In the genomic region with DNA sequence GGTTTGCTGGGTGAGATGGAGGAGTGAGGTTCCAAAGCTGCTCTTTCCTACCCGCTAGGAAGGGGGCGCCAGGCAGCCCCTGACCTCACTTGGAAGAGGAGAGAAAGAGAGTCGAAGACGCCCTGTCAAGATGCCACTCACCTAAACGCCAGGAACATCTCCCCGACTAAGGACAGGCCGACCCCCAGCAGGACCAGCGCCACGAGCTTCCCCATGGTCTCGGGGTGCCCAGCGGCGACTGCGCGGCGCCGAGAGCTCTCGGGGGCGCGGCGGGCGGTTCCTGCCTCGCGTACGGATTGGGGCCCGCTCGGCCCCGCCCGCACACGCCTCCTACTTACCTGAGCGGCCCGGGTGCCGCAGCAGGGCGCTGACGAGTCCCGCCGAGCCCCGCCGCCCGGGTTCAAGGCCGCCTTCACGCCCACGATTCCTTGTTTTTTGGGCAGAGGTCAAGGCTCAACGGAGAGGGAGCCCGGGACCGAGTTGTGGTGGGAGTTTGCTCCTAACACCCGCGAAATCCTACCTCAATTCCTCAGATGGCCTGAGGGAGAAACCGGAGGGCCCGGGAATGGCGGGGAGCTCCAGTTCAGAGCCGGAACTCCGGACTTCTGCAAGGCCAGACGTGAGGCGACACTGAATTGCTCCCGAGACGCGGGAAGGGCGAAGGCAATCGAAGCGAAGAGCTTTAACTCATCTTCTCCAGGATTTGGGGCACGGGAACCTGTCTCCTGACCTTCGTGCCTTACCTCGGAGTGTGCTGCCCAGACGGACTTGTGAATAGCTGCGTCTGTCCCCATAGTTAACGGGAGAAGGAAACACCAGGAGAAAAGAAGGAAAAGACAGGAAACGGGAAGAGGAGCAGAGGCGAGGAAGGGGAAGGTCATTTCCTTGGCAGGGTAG, we compare ENCODE assay signal across 1 cellular context.
TF ChIP-seq lines count a peak whose summit lies in the region.

A gene (minus strand): TSS at position 240 of the 897 bp plus-strand sequence. CDS start 25 bp downstream, at position 215.

TF ChIP-seq in HepG2, 621 proteins besides CTCF, POLR2A, EP300 and RAD21 (continued from another document and continues in another):
- TF ChIP-seq ZNF121 (CRISPR knock-in tag; IDR thresholded peaks at IDR 0.05) (no peak), KLF13 (CRISPR knock-in tag; IDR thresholded peaks at IDR 0.05) (no peak), ZNF253 (CRISPR knock-in tag; IDR thresholded peaks at IDR 0.05; ENCODE audit: borderline replicate concordance) (no peak), FOXM1 (CRISPR knock-in tag; IDR thresholded peaks at IDR 0.05) (no peak), MTA1 (CRISPR knock-in tag; IDR thresholded peaks at IDR 0.05; ENCODE audit: borderline replicate concordance) (peak; percentile 74; the same call in 1 of the 2 replicates), BCL6 (CRISPR knock-in tag; IDR thresholded peaks at IDR 0.05) (0 out of 2 replicates have a peak, but pooled peaks have one; percentile 33), SCMH1 (CRISPR knock-in tag; IDR thresholded peaks at IDR 0.05; ENCODE audit: borderline replicate concordance) (no peak), ZNF44 (CRISPR knock-in tag; IDR thresholded peaks at IDR 0.05) (no peak), ZNF12 (CRISPR knock-in tag; IDR thresholded peaks at IDR 0.05) (no peak), ATAD3A (CRISPR knock-in tag; IDR thresholded peaks at IDR 0.05) (no peak), BRD4 (CRISPR knock-in tag; IDR thresholded peaks at IDR 0.05) (peak; percentile 71; the same call in 1 of the 2 replicates), SYNCRIP (IDR thresholded peaks at IDR 0.05; ENCODE audit: insufficient read depth, low read depth, low read length) (no peak), CC2D1A (CRISPR knock-in tag; IDR thresholded peaks at IDR 0.05) (no peak), HNF4G (IDR thresholded peaks at IDR 0.05; ENCODE audit: borderline replicate concordance, low read depth, low read length) (no peak; the same call in 1 of the 2 replicates), HNF4G (CRISPR knock-in tag; IDR thresholded peaks at IDR 0.05; ENCODE audit: borderline replicate concordance, low read depth) (0 out of 2 replicates have a peak, but pooled peaks have one; percentile 22), PLRG1 (conservative IDR thresholded peaks at IDR 0.05) (no peak), FOXP1 (IDR thresholded peaks at IDR 0.05) (no peak), FOXP1 (CRISPR knock-in tag; IDR thresholded peaks at IDR 0.05) (0 out of 2 replicates have a peak, but pooled peaks have one; percentile 3), RFX5 (IDR thresholded peaks at IDR 0.05; ENCODE audit: low read depth, low read length) (no peak), HOXA7 (CRISPR knock-in tag; IDR thresholded peaks at IDR 0.05) (no peak), HMGA1 (CRISPR knock-in tag; conservative IDR thresholded peaks at IDR 0.05) (no peak), SMYD3 (CRISPR knock-in tag; IDR thresholded peaks at IDR 0.05) (no peak), NFKB2 (CRISPR knock-in tag; IDR thresholded peaks at IDR 0.05; ENCODE audit: borderline replicate concordance) (peak; percentile 88; the same call in 1 of the 2 replicates), JUN (CRISPR knock-in tag; IDR thresholded peaks at IDR 0.05) (no peak), HIVEP1 (CRISPR knock-in tag; IDR thresholded peaks at IDR 0.05) (peak; percentile 71), ZKSCAN1 (IDR thresholded peaks at IDR 0.05; ENCODE audit: low read length) (no peak), SKI (IDR thresholded peaks at IDR 0.05; ENCODE audit: partially characterized antibody) (peak; percentile 42), ZNF672 (CRISPR knock-in tag; IDR thresholded peaks at IDR 0.05) (no peak), MAFF (IDR thresholded peaks at IDR 0.05; ENCODE audit: low read depth, low read length) (no peak), TBX3 (IDR thresholded peaks at IDR 0.05; ENCODE audit: borderline replicate concordance) (no peak), ZMYM4 (CRISPR knock-in tag; IDR thresholded peaks at IDR 0.05) (peak; percentile 86), BORCS8-MEF2B (CRISPR knock-in tag; IDR thresholded peaks at IDR 0.05) (no peak; the same call in 1 of the 2 replicates), KLF16 (CRISPR knock-in tag; IDR thresholded peaks at IDR 0.05) (0 out of 4 replicates have a peak, but pooled peaks of 1 of the 2 experiments have one; percentile 40), JARID2 (CRISPR knock-in tag; IDR thresholded peaks at IDR 0.05; ENCODE audit: insufficient replicate concordance) (no peak)
- TF ChIP-seq, protein P1, sequence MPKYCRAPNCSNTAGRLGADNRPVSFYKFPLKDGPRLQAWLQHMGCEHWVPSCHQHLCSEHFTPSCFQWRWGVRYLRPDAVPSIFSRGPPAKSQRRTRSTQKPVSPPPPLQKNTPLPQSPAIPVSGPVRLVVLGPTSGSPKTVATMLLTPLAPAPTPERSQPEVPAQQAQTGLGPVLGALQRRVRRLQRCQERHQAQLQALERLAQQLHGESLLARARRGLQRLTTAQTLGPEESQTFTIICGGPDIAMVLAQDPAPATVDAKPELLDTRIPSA (CRISPR knock-in tag; IDR thresholded peaks at IDR 0.05; ENCODE audit: borderline replicate concordance), result no peak
- TF ChIP-seq, protein P2, sequence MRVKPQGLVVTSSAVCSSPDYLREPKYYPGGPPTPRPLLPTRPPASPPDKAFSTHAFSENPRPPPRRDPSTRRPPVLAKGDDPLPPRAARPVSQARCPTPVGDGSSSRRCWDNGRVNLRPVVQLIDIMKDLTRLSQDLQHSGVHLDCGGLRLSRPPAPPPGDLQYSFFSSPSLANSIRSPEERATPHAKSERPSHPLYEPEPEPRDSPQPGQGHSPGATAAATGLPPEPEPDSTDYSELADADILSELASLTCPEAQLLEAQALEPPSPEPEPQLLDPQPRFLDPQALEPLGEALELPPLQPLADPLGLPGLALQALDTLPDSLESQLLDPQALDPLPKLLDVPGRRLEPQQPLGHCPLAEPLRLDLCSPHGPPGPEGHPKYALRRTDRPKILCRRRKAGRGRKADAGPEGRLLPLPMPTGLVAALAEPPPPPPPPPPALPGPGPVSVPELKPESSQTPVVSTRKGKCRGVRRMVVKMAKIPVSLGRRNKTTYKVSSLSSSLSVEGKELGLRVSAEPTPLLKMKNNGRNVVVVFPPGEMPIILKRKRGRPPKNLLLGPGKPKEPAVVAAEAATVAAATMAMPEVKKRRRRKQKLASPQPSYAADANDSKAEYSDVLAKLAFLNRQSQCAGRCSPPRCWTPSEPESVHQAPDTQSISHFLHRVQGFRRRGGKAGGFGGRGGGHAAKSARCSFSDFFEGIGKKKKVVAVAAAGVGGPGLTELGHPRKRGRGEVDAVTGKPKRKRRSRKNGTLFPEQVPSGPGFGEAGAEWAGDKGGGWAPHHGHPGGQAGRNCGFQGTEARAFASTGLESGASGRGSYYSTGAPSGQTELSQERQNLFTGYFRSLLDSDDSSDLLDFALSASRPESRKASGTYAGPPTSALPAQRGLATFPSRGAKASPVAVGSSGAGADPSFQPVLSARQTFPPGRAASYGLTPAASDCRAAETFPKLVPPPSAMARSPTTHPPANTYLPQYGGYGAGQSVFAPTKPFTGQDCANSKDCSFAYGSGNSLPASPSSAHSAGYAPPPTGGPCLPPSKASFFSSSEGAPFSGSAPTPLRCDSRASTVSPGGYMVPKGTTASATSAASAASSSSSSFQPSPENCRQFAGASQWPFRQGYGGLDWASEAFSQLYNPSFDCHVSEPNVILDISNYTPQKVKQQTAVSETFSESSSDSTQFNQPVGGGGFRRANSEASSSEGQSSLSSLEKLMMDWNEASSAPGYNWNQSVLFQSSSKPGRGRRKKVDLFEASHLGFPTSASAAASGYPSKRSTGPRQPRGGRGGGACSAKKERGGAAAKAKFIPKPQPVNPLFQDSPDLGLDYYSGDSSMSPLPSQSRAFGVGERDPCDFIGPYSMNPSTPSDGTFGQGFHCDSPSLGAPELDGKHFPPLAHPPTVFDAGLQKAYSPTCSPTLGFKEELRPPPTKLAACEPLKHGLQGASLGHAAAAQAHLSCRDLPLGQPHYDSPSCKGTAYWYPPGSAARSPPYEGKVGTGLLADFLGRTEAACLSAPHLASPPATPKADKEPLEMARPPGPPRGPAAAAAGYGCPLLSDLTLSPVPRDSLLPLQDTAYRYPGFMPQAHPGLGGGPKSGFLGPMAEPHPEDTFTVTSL (CRISPR knock-in tag; IDR thresholded peaks at IDR 0.05; ENCODE audit: borderline replicate concordance), result no peak
- TF ChIP-seq, protein P3, sequence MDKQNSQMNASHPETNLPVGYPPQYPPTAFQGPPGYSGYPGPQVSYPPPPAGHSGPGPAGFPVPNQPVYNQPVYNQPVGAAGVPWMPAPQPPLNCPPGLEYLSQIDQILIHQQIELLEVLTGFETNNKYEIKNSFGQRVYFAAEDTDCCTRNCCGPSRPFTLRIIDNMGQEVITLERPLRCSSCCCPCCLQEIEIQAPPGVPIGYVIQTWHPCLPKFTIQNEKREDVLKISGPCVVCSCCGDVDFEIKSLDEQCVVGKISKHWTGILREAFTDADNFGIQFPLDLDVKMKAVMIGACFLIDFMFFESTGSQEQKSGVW (CRISPR knock-in tag; IDR thresholded peaks at IDR 0.05; ENCODE audit: borderline replicate concordance), result no peak
- TF ChIP-seq, protein P4, sequence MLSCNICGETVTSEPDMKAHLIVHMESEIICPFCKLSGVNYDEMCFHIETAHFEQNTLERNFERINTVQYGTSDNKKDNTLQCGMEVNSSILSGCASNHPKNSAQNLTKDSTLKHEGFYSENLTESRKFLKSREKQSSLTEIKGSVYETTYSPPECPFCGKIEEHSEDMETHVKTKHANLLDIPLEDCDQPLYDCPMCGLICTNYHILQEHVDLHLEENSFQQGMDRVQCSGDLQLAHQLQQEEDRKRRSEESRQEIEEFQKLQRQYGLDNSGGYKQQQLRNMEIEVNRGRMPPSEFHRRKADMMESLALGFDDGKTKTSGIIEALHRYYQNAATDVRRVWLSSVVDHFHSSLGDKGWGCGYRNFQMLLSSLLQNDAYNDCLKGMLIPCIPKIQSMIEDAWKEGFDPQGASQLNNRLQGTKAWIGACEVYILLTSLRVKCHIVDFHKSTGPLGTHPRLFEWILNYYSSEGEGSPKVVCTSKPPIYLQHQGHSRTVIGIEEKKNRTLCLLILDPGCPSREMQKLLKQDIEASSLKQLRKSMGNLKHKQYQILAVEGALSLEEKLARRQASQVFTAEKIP (CRISPR knock-in tag; IDR thresholded peaks at IDR 0.05; ENCODE audit: borderline replicate concordance), result no peak
- TF ChIP-seq, protein P5, sequence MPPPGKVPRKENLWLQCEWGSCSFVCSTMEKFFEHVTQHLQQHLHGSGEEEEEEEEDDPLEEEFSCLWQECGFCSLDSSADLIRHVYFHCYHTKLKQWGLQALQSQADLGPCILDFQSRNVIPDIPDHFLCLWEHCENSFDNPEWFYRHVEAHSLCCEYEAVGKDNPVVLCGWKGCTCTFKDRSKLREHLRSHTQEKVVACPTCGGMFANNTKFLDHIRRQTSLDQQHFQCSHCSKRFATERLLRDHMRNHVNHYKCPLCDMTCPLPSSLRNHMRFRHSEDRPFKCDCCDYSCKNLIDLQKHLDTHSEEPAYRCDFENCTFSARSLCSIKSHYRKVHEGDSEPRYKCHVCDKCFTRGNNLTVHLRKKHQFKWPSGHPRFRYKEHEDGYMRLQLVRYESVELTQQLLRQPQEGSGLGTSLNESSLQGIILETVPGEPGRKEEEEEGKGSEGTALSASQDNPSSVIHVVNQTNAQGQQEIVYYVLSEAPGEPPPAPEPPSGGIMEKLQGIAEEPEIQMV (CRISPR knock-in tag; IDR thresholded peaks at IDR 0.05; ENCODE audit: low read depth), result 0 out of 2 replicates have a peak, but pooled peaks have one; percentile 1
- TF ChIP-seq, protein P6, sequence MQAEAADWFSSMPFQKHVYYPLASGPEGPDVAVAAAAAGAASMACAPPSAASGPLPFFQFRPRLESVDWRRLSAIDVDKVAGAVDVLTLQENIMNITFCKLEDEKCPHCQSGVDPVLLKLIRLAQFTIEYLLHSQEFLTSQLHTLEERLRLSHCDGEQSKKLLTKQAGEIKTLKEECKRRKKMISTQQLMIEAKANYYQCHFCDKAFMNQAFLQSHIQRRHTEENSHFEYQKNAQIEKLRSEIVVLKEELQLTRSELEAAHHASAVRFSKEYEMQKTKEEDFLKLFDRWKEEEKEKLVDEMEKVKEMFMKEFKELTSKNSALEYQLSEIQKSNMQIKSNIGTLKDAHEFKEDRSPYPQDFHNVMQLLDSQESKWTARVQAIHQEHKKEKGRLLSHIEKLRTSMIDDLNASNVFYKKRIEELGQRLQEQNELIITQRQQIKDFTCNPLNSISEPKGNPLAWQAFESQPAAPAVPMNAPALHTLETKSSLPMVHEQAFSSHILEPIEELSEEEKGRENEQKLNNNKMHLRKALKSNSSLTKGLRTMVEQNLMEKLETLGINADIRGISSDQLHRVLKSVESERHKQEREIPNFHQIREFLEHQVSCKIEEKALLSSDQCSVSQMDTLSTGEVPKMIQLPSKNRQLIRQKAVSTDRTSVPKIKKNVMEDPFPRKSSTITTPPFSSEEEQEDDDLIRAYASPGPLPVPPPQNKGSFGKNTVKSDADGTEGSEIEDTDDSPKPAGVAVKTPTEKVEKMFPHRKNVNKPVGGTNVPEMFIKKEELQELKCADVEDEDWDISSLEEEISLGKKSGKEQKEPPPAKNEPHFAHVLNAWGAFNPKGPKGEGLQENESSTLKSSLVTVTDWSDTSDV (CRISPR knock-in tag; IDR thresholded peaks at IDR 0.05), result no peak
- TF ChIP-seq, protein P7, sequence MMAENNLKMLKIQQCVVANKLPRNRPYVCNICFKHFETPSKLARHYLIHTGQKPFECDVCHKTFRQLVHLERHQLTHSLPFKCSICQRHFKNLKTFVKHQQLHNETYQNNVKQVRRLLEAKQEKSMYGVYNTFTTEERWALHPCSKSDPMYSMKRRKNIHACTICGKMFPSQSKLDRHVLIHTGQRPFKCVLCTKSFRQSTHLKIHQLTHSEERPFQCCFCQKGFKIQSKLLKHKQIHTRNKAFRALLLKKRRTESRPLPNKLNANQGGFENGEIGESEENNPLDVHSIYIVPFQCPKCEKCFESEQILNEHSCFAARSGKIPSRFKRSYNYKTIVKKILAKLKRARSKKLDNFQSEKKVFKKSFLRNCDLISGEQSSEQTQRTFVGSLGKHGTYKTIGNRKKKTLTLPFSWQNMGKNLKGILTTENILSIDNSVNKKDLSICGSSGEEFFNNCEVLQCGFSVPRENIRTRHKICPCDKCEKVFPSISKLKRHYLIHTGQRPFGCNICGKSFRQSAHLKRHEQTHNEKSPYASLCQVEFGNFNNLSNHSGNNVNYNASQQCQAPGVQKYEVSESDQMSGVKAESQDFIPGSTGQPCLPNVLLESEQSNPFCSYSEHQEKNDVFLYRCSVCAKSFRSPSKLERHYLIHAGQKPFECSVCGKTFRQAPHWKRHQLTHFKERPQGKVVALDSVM (CRISPR knock-in tag; IDR thresholded peaks at IDR 0.05), result peak; percentile 63; the same call in 1 of the 2 replicates
- TF ChIP-seq, protein P8, sequence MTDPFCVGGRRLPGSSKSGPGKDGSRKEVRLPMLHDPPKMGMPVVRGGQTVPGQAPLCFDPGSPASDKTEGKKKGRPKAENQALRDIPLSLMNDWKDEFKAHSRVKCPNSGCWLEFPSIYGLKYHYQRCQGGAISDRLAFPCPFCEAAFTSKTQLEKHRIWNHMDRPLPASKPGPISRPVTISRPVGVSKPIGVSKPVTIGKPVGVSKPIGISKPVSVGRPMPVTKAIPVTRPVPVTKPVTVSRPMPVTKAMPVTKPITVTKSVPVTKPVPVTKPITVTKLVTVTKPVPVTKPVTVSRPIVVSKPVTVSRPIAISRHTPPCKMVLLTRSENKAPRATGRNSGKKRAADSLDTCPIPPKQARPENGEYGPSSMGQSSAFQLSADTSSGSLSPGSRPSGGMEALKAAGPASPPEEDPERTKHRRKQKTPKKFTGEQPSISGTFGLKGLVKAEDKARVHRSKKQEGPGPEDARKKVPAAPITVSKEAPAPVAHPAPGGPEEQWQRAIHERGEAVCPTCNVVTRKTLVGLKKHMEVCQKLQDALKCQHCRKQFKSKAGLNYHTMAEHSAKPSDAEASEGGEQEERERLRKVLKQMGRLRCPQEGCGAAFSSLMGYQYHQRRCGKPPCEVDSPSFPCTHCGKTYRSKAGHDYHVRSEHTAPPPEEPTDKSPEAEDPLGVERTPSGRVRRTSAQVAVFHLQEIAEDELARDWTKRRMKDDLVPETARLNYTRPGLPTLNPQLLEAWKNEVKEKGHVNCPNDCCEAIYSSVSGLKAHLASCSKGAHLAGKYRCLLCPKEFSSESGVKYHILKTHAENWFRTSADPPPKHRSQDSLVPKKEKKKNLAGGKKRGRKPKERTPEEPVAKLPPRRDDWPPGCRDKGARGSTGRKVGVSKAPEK (CRISPR knock-in tag; IDR thresholded peaks at IDR 0.05; ENCODE audit: borderline replicate concordance), result no peak
